In the genomic region with DNA sequence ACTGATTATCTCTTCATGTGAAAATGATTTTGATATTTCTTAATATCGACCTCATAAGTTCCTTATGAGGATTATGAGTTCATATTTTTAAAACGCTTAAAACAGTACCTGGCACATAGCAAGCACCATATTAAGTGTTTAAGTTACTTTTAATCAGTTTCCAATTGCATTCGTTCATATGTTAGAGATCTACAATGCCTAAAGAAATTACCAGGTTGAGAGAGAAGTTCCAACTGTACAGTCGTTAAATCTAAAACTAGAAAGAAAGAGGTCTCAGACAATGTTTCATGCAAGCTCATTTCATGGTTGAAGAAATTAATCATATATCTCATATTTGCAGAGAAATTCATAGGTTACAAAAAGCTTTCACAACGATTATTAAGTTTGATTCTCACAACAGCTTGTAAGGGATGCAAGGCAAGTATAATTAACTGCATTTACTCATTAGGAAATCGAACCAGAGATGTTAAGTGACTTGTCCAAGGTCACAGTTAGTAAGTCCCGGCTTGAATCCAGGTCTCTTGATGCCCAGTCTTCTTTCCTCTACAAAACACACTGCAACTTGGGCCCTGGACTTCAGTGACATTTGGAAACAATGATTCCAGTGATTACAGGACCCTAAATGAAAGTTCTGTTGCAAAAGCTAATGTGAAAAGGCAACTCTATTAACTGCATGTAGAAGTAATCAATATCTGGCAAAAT, we compare ENCODE assay signal across 9 cellular contexts.
DNase-seq lines count a peak whose midpoint lies in the region; ATAC-seq and TF ChIP-seq lines count a peak whose summit lies in the region.
"Had no signal": no experiment of that assay in that cellular context is flagged by ENCODE, and none has a peak within 500 bp of the region (broad histone marks: within the 10 kb centered on the region; RNA-seq: fewer than 3 reads in every experiment).

No MANE protein-coding gene starts in this region.

- peak overlapping the region; percentile 78 to 90 (median 87); a peak in 15 of 22 replicates for H3K9ac ChIP-seq in BLaER1 treated with 17β-estradiol and CSF1 and Interleukin-3, amounts not matched to agents 10 nM and 100 nM
- peak overlapping the region; percentile 57; the same call in 1 of the 2 replicates for H3K9ac ChIP-seq in KMS-11

- ATAC-seq in HG02981 (IDR thresholded peaks at IDR 0.05; ENCODE audit: unreplicated experiment) (no peak), HG02642 (IDR thresholded peaks at IDR 0.05; ENCODE audit: poor library complexity, unreplicated experiment) (no peak)

- peaks cover 7% of the 10 kb centered on the region for H3K4me1 Mint-ChIP-seq in nephron progenitor cell

- no peak for TF ChIP-seq CTCF in KMS-11 (conservative IDR thresholded peaks at IDR 0.05; ENCODE audit: low read depth, low read length)
- no peak for TF ChIP-seq CTCF in coronary artery (IDR thresholded peaks at IDR 0.05)
- no peak for TF ChIP-seq CTCF in nephron progenitor cell (IDR thresholded peaks at IDR 0.05)

- DNase-seq in coronary artery (ENCODE audit: low spot score) = no peak
- DNase-seq in nephron progenitor cell = no peak
- no peak for DNase-seq in NCI-H2196 (lab: John Stamatoyannopoulos, UW; ENCODE audit: unreplicated experiment)
- DNase-seq in middle frontal gyrus (ENCODE audit: extremely low spot score, low spot score) = no peak

- peaks cover 9 to 62% (median 52%) of the 10 kb centered on the region in 11 experiments; a peak in 18 of 22 replicates for H4K20me1 ChIP-seq in BLaER1 treated with 17β-estradiol and CSF1 and Interleukin-3, amounts not matched to agents 10 nM and 100 nM
- H4K20me1 ChIP-seq in KMS-11 (ENCODE audit: insufficient read depth) = no peaks in the 10 kb centered on the region

- H3K27me3 Mint-ChIP-seq in nephron progenitor cell (ENCODE audit: low read depth, poor library complexity) = peaks cover 75% of the 10 kb centered on the region

- no peak overlapping the region for H3K27ac ChIP-seq in BLaER1 treated with 17β-estradiol and CSF1 and Interleukin-3, amounts not matched to agents 10 nM and 100 nM
- H3K27ac ChIP-seq in KMS-11 = no peak overlapping the region; the same call in 1 of the 2 replicates
- H3K27ac ChIP-seq in coronary artery = peak overlapping the region in 1 of 2 donors; percentile 92

- peaks cover 16 to 40% (median 19%) of the 10 kb centered on the region in 10 experiments for H3K4me1 ChIP-seq in BLaER1 treated with 17β-estradiol and CSF1 and Interleukin-3, amounts not matched to agents 10 nM and 100 nM
- H3K4me1 ChIP-seq in KMS-11 (ENCODE audit: low read depth, poor library complexity, severe bottlenecking) = peaks cover 55% of the 10 kb centered on the region
- H3K4me1 ChIP-seq: uterus had no signal

- peak overlapping the region; percentile 75 to 95 (median 86) for H3K4me3 ChIP-seq in BLaER1 treated with 17β-estradiol and CSF1 and Interleukin-3, amounts not matched to agents 10 nM and 100 nM
- H3K4me3 ChIP-seq in KMS-11 (IDR thresholded peaks at IDR 0.05; ENCODE audit: insufficient read depth, low read depth, low read length) = peak overlapping the region; percentile 45
- peak overlapping the region; percentile 92 for H3K4me3 ChIP-seq in coronary artery

- H3K36me3 ChIP-seq in BLaER1 treated with 17β-estradiol and CSF1 and Interleukin-3, amounts not matched to agents 10 nM and 100 nM = no peaks in the 10 kb centered on the region
- H3K36me3 ChIP-seq in KMS-11 (ENCODE audit: insufficient read depth) = no peaks in the 10 kb centered on the region; the same call in 1 of the 2 replicates
- H3K36me3 ChIP-seq: uterus had no signal

- peaks cover 69% of the 10 kb centered on the region for H3K79me2 ChIP-seq in KMS-11 (ENCODE audit: insufficient read depth, low read depth)

- H3K9me3 Mint-ChIP-seq in nephron progenitor cell = no peaks in the 10 kb centered on the region

- peak overlapping the region; percentile 90 for H3K4me3 Mint-ChIP-seq in nephron progenitor cell

- H3K36me3 Mint-ChIP-seq in nephron progenitor cell (ENCODE audit: low read depth) = no peaks in the 10 kb centered on the region

- H3K4me2 ChIP-seq in BLaER1 treated with 17β-estradiol and CSF1 and Interleukin-3, amounts not matched to agents 10 nM and 100 nM = peak overlapping the region; percentile 88 to 97 (median 91)
- H3K4me2 ChIP-seq in KMS-11 = peak overlapping the region; percentile 43

- H3K27me3 ChIP-seq in BLaER1 treated with 17β-estradiol and CSF1 and Interleukin-3, amounts not matched to agents 10 nM and 100 nM = peaks cover 17 to 23% (median 21%) of the 10 kb centered on the region in 11 experiments
- H3K27me3 ChIP-seq in KMS-11 (ENCODE audit: insufficient read depth, low read depth) = no peaks in the 10 kb centered on the region
- H3K27me3 ChIP-seq: uterus had no signal

- no peak overlapping the region for H2AFZ ChIP-seq in KMS-11 (ENCODE audit: low read depth)

- no peak overlapping the region for H3K27ac Mint-ChIP-seq in nephron progenitor cell

- H3K9me3 ChIP-seq in BLaER1 treated with 17β-estradiol and CSF1 and Interleukin-3, amounts not matched to agents 10 nM and 100 nM (replicated peaks in 1 of 11) = no peaks in the 10 kb centered on the region
- H3K9me3 ChIP-seq: uterus had no signal
